ENCODE assay signal across 8 cellular contexts in genomic region chrX:119693032-119693995, GRCh38. TPM values are rescaled to one million over a fixed set of nuclear protein-coding genes. Genes with fewer than 3 reads are reported as not detected.
DNase-seq lines count a peak whose midpoint lies in the region; ATAC-seq, FAIRE-seq and TF ChIP-seq lines count a peak whose summit lies in the region.

TSS of gene SEPTIN6 (minus strand) at chrX:119693168. CDS start at chrX:119693105, 63 bp downstream.

- peak; percentile 35 for TF ChIP-seq POLR2A in A549 (IDR thresholded peaks at IDR 0.05; ENCODE audit: low read length)

- peaks cover 11% of the 10 kb centered on the region; the same call in 2 of the 3 replicates for H3K4me1 ChIP-seq in A549

- no peak for TF ChIP-seq CTCF in A549 (IDR thresholded peaks at IDR 0.05)

- no peaks in the 10 kb centered on the region for H3K9me3 ChIP-seq in A549

- no peak for TF ChIP-seq EP300 in A549 (IDR thresholded peaks at IDR 0.05)

- peak within 1 kb of the TSS; percentile 91 for H3K4me2 ChIP-seq in A549

- CTCF ChIA-PET in A549 (lab: Yijun Ruan, JAX) = interaction anchor here (0.6 to 2.2 kb wide), 8 partner anchors 9 to 210 kb away, joined by 3 to 11 read pairs (median 4); no protein-coding TSS in a partner anchor

- peak within 1 kb of the TSS; percentile 81 for H3K4me3 ChIP-seq in A549

- ATAC-seq in A549 (peak; percentile 84 to 85), GM18508 (IDR thresholded peaks at IDR 0.05; ENCODE audit: insufficient read depth, unreplicated experiment) (peak; percentile 41), HG03025 (IDR thresholded peaks at IDR 0.05; ENCODE audit: low FRiP score, unreplicated experiment) (peak; percentile 65)

- POLR2A ChIA-PET in A549 (lab: Yijun Ruan, JAX) = interaction anchor here (0.7 to 1.4 kb wide), 3 partner anchors 35 to 311 kb away, joined by 4 to 6 read pairs (median 4); partner anchors contain the start of gene RPL39

- FAIRE-seq in A549 (lab: Jason Lieb, UNC) = no peak

- no peak for TF ChIP-seq RAD21 in A549 (conservative IDR thresholded peaks at IDR 0.05 in 1 of 2, IDR thresholded peaks at IDR 0.05 in 1 of 2)

- peak within 1 kb of the TSS; percentile 82 to 88 for H3K27ac ChIP-seq in A549

- DNase-seq in A549 (ENCODE audit: low read depth in 1 of 2, low spot score in 1 of 2) (peak; percentile 49 to 75), NCI-H2227 treated with DMSO at 0.1 percent for 48 hours (lab: John Stamatoyannopoulos, UW) (peak; percentile 98), cerebellum (ENCODE audit: low spot score) (peak; percentile 61), left kidney (ENCODE audit: low read depth, low spot score) (peak; percentile 93)
- peak; percentile 71 for DNase-seq in activated CD4-positive, alpha-beta T cell treated with anti-CD3 and anti-CD28 coated beads for 1 hour
- peak; percentile 63 to 82 for DNase-seq in stimulated activated CD4-positive, alpha-beta T cell treated with anti-CD3 and anti-CD28 coated beads, Interleukin-2, amount 100 ng/mL, for 48 hours

- WGBS in A549 (ENCODE audit: missing lambda C conversion rate) = 47% methylated on average over 11 of the region's 59 CpGs

TF ChIP-seq in A549, 52 proteins besides CTCF, POLR2A, EP300 and RAD21:
- no peak for TF ChIP-seq JUNB (IDR thresholded peaks at IDR 0.05)
- peak; percentile 27; the same call in 1 of the 2 replicates for TF ChIP-seq MAZ (IDR thresholded peaks at IDR 0.05; ENCODE audit: borderline replicate concordance, low read depth, low read length)
- no peak for TF ChIP-seq RNF2 (IDR thresholded peaks at IDR 0.05; ENCODE audit: borderline replicate concordance, low read depth)
- TF ChIP-seq ESRRA (IDR thresholded peaks at IDR 0.05; ENCODE audit: borderline replicate concordance, low read length) = no peak
- peak; percentile 12 for TF ChIP-seq ZFP36 (IDR thresholded peaks at IDR 0.05; ENCODE audit: borderline replicate concordance, partially characterized antibody)
- no peak for TF ChIP-seq POLR2AphosphoS2 (conservative IDR thresholded peaks at IDR 0.05; ENCODE audit: low read length)
- TF ChIP-seq KDM5A (IDR thresholded peaks at IDR 0.05) = no peak
- no peak for TF ChIP-seq EHF (CRISPR knock-in tag; IDR thresholded peaks at IDR 0.05)
- TF ChIP-seq KDM1A (IDR thresholded peaks at IDR 0.05; ENCODE audit: low read depth) = no peak
- TF ChIP-seq JUN (IDR thresholded peaks at IDR 0.05) = peak in 1 of 2 experiments; percentile 35; a peak in 1 of 5 replicates
- no peak for TF ChIP-seq SREBF2 (IDR thresholded peaks at IDR 0.05)

RNA-seq across cellular contexts. Expression of gene SEPTIN6, which starts in this region (rescaled TPM):
- polyA plus RNA-seq in A549 (2011; rRNA removed) (15.2 and 16.3 TPM in 2 replicates), A549 (2017; fragmentation: RNase III; extraction: RNeasy Plus Mini Kit Qiagen cat#74134 plus additional on column Dnase treatment) (10.7 to 14.1 TPM (median 12.9 TPM) in 3 replicates)
- polyA plus RNA-seq in A549 (2012; cell fraction: cytosol; rRNA removed) = 10.6 and 11.9 TPM in 2 replicates
- polyA plus RNA-seq in A549 (2012; cell fraction: nucleus; rRNA removed) = 9.1 and 9.5 TPM in 2 replicates
- 19.3 and 21.6 TPM in 2 replicates for polyA minus RNA-seq in A549 (2011; rRNA and poly(A)+ RNA removed)
- total RNA-seq in cerebellum = 45.1 TPM

Comparison
In these comparisons a context has a peak if more than half of its experiments do, and no peak if none do; other contexts are left out.
1. Peak in every context shown above with its lines: DNase-seq, ATAC-seq, H3K4me3 ChIP-seq and H3K27ac ChIP-seq.